Comparison of ENCODE assay signal across 10 cellular contexts in the genomic region with DNA sequence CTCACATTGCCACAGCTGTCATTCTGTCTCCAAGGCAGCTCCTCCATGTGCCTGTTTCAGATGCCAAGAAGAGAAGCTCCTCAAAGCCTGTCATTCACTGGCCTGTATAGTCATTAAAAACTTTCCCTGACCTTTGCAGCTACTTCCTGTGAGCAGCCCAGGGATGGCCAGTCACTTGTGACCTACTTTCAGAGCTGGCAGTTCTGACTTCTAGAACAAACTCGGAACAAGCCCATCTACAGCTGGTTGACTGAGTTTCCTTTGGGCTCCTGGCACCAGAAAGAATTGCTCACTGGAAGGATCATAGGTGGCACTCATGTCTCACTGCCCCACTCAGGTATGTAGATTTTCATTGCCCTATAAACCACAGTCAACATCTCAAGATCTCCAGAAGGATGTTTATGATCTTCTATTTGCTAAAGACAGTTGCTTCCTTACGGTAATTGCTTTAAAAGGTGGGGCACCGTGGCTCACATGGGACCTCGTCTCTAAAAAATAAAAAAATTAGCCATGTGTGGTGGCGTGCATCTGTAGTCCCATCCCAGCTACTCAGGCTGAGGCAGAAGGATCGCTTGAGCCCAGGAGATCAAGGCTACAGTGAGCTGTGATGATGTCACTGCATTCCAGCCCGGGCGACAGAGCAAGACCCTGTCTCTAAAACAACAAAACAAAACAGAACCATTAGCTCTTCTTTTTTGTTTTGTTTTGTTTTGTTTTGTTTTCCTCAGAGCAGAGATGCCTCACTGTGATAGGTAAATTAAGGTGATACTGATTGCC. TPM values are rescaled to one million over a fixed set of nuclear protein-coding genes. Genes with fewer than 3 reads are reported as not detected.
A peak's percentile ranks its signal among the peaks of the same experiment; 100 is the strongest.
DNase-seq lines count a peak whose midpoint lies in the region; ATAC-seq, FAIRE-seq and TF ChIP-seq lines count a peak whose summit lies in the region.
"Had no signal": no experiment of that assay in that cellular context is flagged by ENCODE, and none has a peak within 500 bp of the region (broad histone marks: within the 10 kb centered on the region; RNA-seq: fewer than 3 reads in every experiment).

No MANE protein-coding gene starts in this region.

- peak overlapping the region in 1 of 2 experiments; percentile 21 for H3K18ac ChIP-seq in mesenchymal stem cell (ENCODE audit: low read depth in 1 of 2, low read length in 2 of 2)

- H3K9me3 Mint-ChIP-seq in activated CD8-positive, alpha-beta T cell treated with anti-CD3 and anti-CD28 coated beads for 36 hours: no peaks in the 10 kb centered on the region
- H3K9me3 Mint-ChIP-seq in activated CD8-positive, alpha-beta T cell treated with anti-CD3 and anti-CD28 coated beads, Interleukin-2, amount 10 ng/mL, durations not matched to agents 7 days and 5 days (ENCODE audit: insufficient read depth): no peaks in the 10 kb centered on the region
- H3K9me3 Mint-ChIP-seq in T-helper 2 cell treated with Interferon-gamma antibody and Interleukin-4, amounts not matched to agents 5 μg/mL and 100 μg/mL, for 36 hours: no peaks in the 10 kb centered on the region

- H2BK120ac ChIP-seq in mesenchymal stem cell (ENCODE audit: low read depth, low read length): no peak overlapping the region

- DNase-seq in activated CD8-positive, alpha-beta T cell treated with anti-CD3 and anti-CD28 coated beads for 36 hours: peak; percentile 9
- no peak for DNase-seq in activated CD8-positive, alpha-beta T cell treated with anti-CD3 and anti-CD28 coated beads, Interleukin-2, amount 10 ng/mL, durations not matched to agents 7 days and 5 days
- DNase-seq in adrenal gland (peak; percentile 57 to 84 (median 77)), mesenchymal stem cell (no peak), upper lobe of left lung (peak in 1 of 2 donors; percentile 54), GM12892 (ENCODE audit: insufficient read length) (no peak), iPS-NIHi11 (ENCODE audit: low spot score) (no peak)
- DNase-seq in T-helper 2 cell treated with Interferon-gamma antibody and Interleukin-4, amounts not matched to agents 5 μg/mL and 100 μg/mL, for 36 hours (ENCODE audit: low spot score): no peak
- DNase-seq: NCI-H1105 treated with DMSO at 0.1 percent for 48 hours had no signal

- H3K27ac ChIP-seq in adrenal gland: peak overlapping the region in 3 of 5 donors; percentile 32 to 81 (median 70)
- H3K27ac ChIP-seq in mesenchymal stem cell (ENCODE audit: low read length, poor library complexity, severe bottlenecking): no peak overlapping the region
- H3K27ac ChIP-seq in upper lobe of left lung: no peak overlapping the region

- H4K8ac ChIP-seq in mesenchymal stem cell (ENCODE audit: low read length): no peak overlapping the region

- H3K14ac ChIP-seq in mesenchymal stem cell (ENCODE audit: low read length in 2 of 2): no peak overlapping the region

- no peak overlapping the region for H3K4me3 Mint-ChIP-seq in activated CD8-positive, alpha-beta T cell treated with anti-CD3 and anti-CD28 coated beads for 36 hours
- no peak overlapping the region for H3K4me3 Mint-ChIP-seq in activated CD8-positive, alpha-beta T cell treated with anti-CD3 and anti-CD28 coated beads, Interleukin-2, amount 10 ng/mL, durations not matched to agents 7 days and 5 days
- H3K4me3 Mint-ChIP-seq in T-helper 2 cell treated with Interferon-gamma antibody and Interleukin-4, amounts not matched to agents 5 μg/mL and 100 μg/mL, for 36 hours: no peak overlapping the region

- H2BK15ac ChIP-seq in mesenchymal stem cell (ENCODE audit: low read depth, poor library complexity, severe bottlenecking): no peak overlapping the region

- no peak for TF ChIP-seq CTCF in activated CD8-positive, alpha-beta T cell treated with anti-CD3 and anti-CD28 coated beads for 36 hours (IDR thresholded peaks at IDR 0.05)
- TF ChIP-seq CTCF in adrenal gland (IDR thresholded peaks at IDR 0.05) (no peak), upper lobe of left lung (IDR thresholded peaks at IDR 0.05) (no peak)

- peaks cover 2% of the 10 kb centered on the region for H3K36me3 Mint-ChIP-seq in activated CD8-positive, alpha-beta T cell treated with anti-CD3 and anti-CD28 coated beads for 36 hours (ENCODE audit: low read depth)
- no peaks in the 10 kb centered on the region for H3K36me3 Mint-ChIP-seq in activated CD8-positive, alpha-beta T cell treated with anti-CD3 and anti-CD28 coated beads, Interleukin-2, amount 10 ng/mL, durations not matched to agents 7 days and 5 days (ENCODE audit: low read depth)
- peaks cover 13% of the 10 kb centered on the region for H3K36me3 Mint-ChIP-seq in T-helper 2 cell treated with Interferon-gamma antibody and Interleukin-4, amounts not matched to agents 5 μg/mL and 100 μg/mL, for 36 hours (ENCODE audit: low read depth)

- intact Hi-C loops in activated CD8-positive, alpha-beta T cell treated with anti-CD3 and anti-CD28 coated beads for 36 hours (cut with micrococcal nuclease): no loop called here
- intact Hi-C loops in adrenal gland (cut with DNase I): no loop called here

- H3K23ac ChIP-seq in mesenchymal stem cell (ENCODE audit: low read length in 2 of 2): no peak overlapping the region

- no peak overlapping the region for H2BK5ac ChIP-seq in mesenchymal stem cell (ENCODE audit: low read depth, low read length, poor library complexity, severe bottlenecking)

- H3K4me3 ChIP-seq in adrenal gland: no peak overlapping the region
- H3K4me3 ChIP-seq in mesenchymal stem cell (ENCODE audit: insufficient read depth in 1 of 2, low read depth in 1 of 2, low read length in 2 of 2): no peak overlapping the region
- no peak overlapping the region for H3K4me3 ChIP-seq in upper lobe of left lung

- TF ChIP-seq EP300 in upper lobe of left lung (IDR thresholded peaks at IDR 0.05): no peak

- POLR2A ChIA-PET in activated CD8-positive, alpha-beta T cell treated with anti-CD3 and anti-CD28 coated beads for 36 hours (lab: Charles Lee): interaction anchor here (1.0 to 1.6 kb wide), 2 partner anchors 58 to 75 kb away, joined by 3 read pairs; no protein-coding TSS in a partner anchor
- POLR2A ChIA-PET in activated CD8-positive, alpha-beta T cell treated with anti-CD3 and anti-CD28 coated beads, Interleukin-2, amount 10 ng/mL, durations not matched to agents 7 days and 5 days (lab: Charles Lee): no interaction called here

- H3K27me3 ChIP-seq in adrenal gland: no peaks in the 10 kb centered on the region
- H3K27me3 ChIP-seq in mesenchymal stem cell (ENCODE audit: control insufficient read depth in 1 of 2, insufficient read depth in 1 of 2, low read length in 2 of 2): no peaks in the 10 kb centered on the region
- no peaks in the 10 kb centered on the region for H3K27me3 ChIP-seq in upper lobe of left lung

- peak in 1 of 2 donors; percentile 10 for TF ChIP-seq POLR2A in adrenal gland (IDR thresholded peaks at IDR 0.05)
- no peak for TF ChIP-seq POLR2A in upper lobe of left lung (IDR thresholded peaks at IDR 0.05)
- TF ChIP-seq POLR2A in GM12892 (IDR thresholded peaks at IDR 0.05; ENCODE audit: low read depth, low read length): no peak

- peaks cover 8% of the 10 kb centered on the region for H3K4me1 Mint-ChIP-seq in activated CD8-positive, alpha-beta T cell treated with anti-CD3 and anti-CD28 coated beads for 36 hours (ENCODE audit: low read depth)
- peaks cover 8% of the 10 kb centered on the region for H3K4me1 Mint-ChIP-seq in activated CD8-positive, alpha-beta T cell treated with anti-CD3 and anti-CD28 coated beads, Interleukin-2, amount 10 ng/mL, durations not matched to agents 7 days and 5 days (ENCODE audit: low read depth)
- peaks cover 17% of the 10 kb centered on the region for H3K4me1 Mint-ChIP-seq in T-helper 2 cell treated with Interferon-gamma antibody and Interleukin-4, amounts not matched to agents 5 μg/mL and 100 μg/mL, for 36 hours (ENCODE audit: low read depth)

- no peaks in the 10 kb centered on the region for H3K27me3 Mint-ChIP-seq in activated CD8-positive, alpha-beta T cell treated with anti-CD3 and anti-CD28 coated beads for 36 hours
- H3K27me3 Mint-ChIP-seq in activated CD8-positive, alpha-beta T cell treated with anti-CD3 and anti-CD28 coated beads, Interleukin-2, amount 10 ng/mL, durations not matched to agents 7 days and 5 days (ENCODE audit: low read depth): no peaks in the 10 kb centered on the region
- no peaks in the 10 kb centered on the region for H3K27me3 Mint-ChIP-seq in T-helper 2 cell treated with Interferon-gamma antibody and Interleukin-4, amounts not matched to agents 5 μg/mL and 100 μg/mL, for 36 hours (ENCODE audit: low read depth)

- H2AFZ ChIP-seq in mesenchymal stem cell (ENCODE audit: low read depth, low read length): no peak overlapping the region

- H3K9me3 ChIP-seq in adrenal gland (replicated peaks in 1 of 3) (no peaks in the 10 kb centered on the region), mesenchymal stem cell (ENCODE audit: control insufficient read depth, low read length) (no peaks in the 10 kb centered on the region), upper lobe of left lung (no peaks in the 10 kb centered on the region)

- peak overlapping the region; percentile 27 for H2AK5ac ChIP-seq in mesenchymal stem cell (ENCODE audit: low read length, severe bottlenecking)

- no peak for FAIRE-seq in GM12892 (lab: Jason Lieb, UNC)
- FAIRE-seq: islet of Langerhans had no signal

- WGBS in adrenal gland, 4 donors: 47 to 57% (median 49%) methylated on average over 8 of the region's 8 CpGs
- 72% methylated on average over 8 of the region's 8 CpGs for WGBS in mesenchymal stem cell
- WGBS in upper lobe of left lung, 2 donors: 58 to 79% methylated on average over 7 to 8 of the region's 8 CpGs

- H3K4me1 ChIP-seq in adrenal gland (replicated peaks in 1 of 2) (peaks cover 16 to 26% of the 10 kb centered on the region in 2 donors), mesenchymal stem cell (ENCODE audit: control insufficient read depth, insufficient read depth, low read depth, low read length) (peaks cover 6% of the 10 kb centered on the region), upper lobe of left lung (peaks cover 4 to 6% (median 5%) of the 10 kb centered on the region in 4 donors)

- no peak overlapping the region for H4K91ac ChIP-seq in mesenchymal stem cell (ENCODE audit: low read length)

- H3K9ac ChIP-seq in mesenchymal stem cell (ENCODE audit: low read length): peak overlapping the region; percentile 27

- H3K4me2 ChIP-seq in mesenchymal stem cell (ENCODE audit: low read length, poor library complexity, severe bottlenecking): no peak overlapping the region

- H3K36me3 ChIP-seq in adrenal gland (replicated peaks in 1 of 2) (no peaks in the 10 kb centered on the region), mesenchymal stem cell (ENCODE audit: control insufficient read depth in 1 of 2, insufficient read depth in 2 of 2, low read depth in 1 of 2, low read length in 2 of 2) (no peaks in the 10 kb centered on the region), upper lobe of left lung (no peaks in the 10 kb centered on the region)

- H3K79me1 ChIP-seq in mesenchymal stem cell (replicated peaks; ENCODE audit: low read length, poor library complexity, severe bottlenecking): no peaks in the 10 kb centered on the region

- no peak overlapping the region for H3K4ac ChIP-seq in mesenchymal stem cell (ENCODE audit: low read depth in 1 of 2, low read length in 2 of 2)

- CTCF ChIA-PET in activated CD8-positive, alpha-beta T cell treated with anti-CD3 and anti-CD28 coated beads for 36 hours (lab: Charles Lee): interaction anchor here (0.6 to 2.5 kb wide), 4 partner anchors 13 to 154 kb away, joined by 3 to 12 read pairs (median 4); no protein-coding TSS in a partner anchor
- CTCF ChIA-PET in activated CD8-positive, alpha-beta T cell treated with anti-CD3 and anti-CD28 coated beads, Interleukin-2, amount 10 ng/mL, durations not matched to agents 7 days and 5 days (lab: Charles Lee): interaction anchor here (0.6 to 3.0 kb wide), 8 partner anchors 9 to 217 kb away, joined by 3 to 9 read pairs (median 4); a partner anchor contains a TSS

- H3K27ac Mint-ChIP-seq in activated CD8-positive, alpha-beta T cell treated with anti-CD3 and anti-CD28 coated beads for 36 hours: no peak overlapping the region
- H3K27ac Mint-ChIP-seq in activated CD8-positive, alpha-beta T cell treated with anti-CD3 and anti-CD28 coated beads, Interleukin-2, amount 10 ng/mL, durations not matched to agents 7 days and 5 days: no peak overlapping the region
- no peak overlapping the region for H3K27ac Mint-ChIP-seq in T-helper 2 cell treated with Interferon-gamma antibody and Interleukin-4, amounts not matched to agents 5 μg/mL and 100 μg/mL, for 36 hours

- ATAC-seq in activated CD8-positive, alpha-beta T cell treated with anti-CD3 and anti-CD28 coated beads for 36 hours: peak; percentile 77
- ATAC-seq in activated CD8-positive, alpha-beta T cell treated with anti-CD3 and anti-CD28 coated beads, Interleukin-2, amount 10 ng/mL, durations not matched to agents 7 days and 5 days: no peak
- peak; percentile 65 to 69 for ATAC-seq in upper lobe of left lung (ENCODE audit: low FRiP score in 2 of 2)

- no peak overlapping the region for H2BK12ac ChIP-seq in mesenchymal stem cell (ENCODE audit: low read length in 2 of 2)

RNA-seq across cellular contexts. Expression of a gene that starts 11.2 kb away (rescaled TPM):
- total RNA-seq in activated CD8-positive, alpha-beta T cell treated with anti-CD3 and anti-CD28 coated beads for 36 hours: 100 to 1,000 TPM; 101 to 110 TPM
- 10 to 100 TPM; 63.9 to 66.8 TPM for total RNA-seq in activated CD8-positive, alpha-beta T cell treated with anti-CD3 and anti-CD28 coated beads, Interleukin-2, amount 10 ng/mL, durations not matched to agents 7 days and 5 days
- 100 to 1,000 TPM in 3 of 8 donors, 10 to 100 TPM in 5; 30.6 to 111 (median 83.6) TPM for total RNA-seq in adrenal gland
- 10 to 100 TPM; 17.6 to 43.2 (median 22.6) TPM for polyA plus RNA-seq in adrenal gland
- 52.5 TPM for polyA plus RNA-seq in mesenchymal stem cell (2013, experiment 1 of 2)
- polyA plus RNA-seq in mesenchymal stem cell (2013, experiment 2 of 2): 54.3 TPM
- 100 to 1,000 TPM in 3 of 6 donors, 10 to 100 TPM in 3; 67.9 to 152 (median 94.6) TPM for total RNA-seq in upper lobe of left lung
- polyA plus RNA-seq in GM12892 (2012; ENCODE audit: missing spikeins): 54.8 TPM

Comparison
In these comparisons a context has a peak if more than half of its experiments do, and no peak if none do; other contexts are left out.
1. DNase-seq: peak in activated CD8-positive, alpha-beta T cell treated with anti-CD3 and anti-CD28 coated beads for 36 hours (single experiment) and adrenal gland (7 of 7); none in activated CD8-positive, alpha-beta T cell treated with anti-CD3 and anti-CD28 coated beads, Interleukin-2, amount 10 ng/mL, durations not matched to agents 7 days and 5 days (single experiment), mesenchymal stem cell (single experiment), T-helper 2 cell treated with Interferon-gamma antibody and Interleukin-4, amounts not matched to agents 5 μg/mL and 100 μg/mL, for 36 hours (single experiment), GM12892 (single experiment) and iPS-NIHi11 (single experiment).
2. H3K27ac ChIP-seq: peak in adrenal gland (3 of 5); none in mesenchymal stem cell (single experiment) and upper lobe of left lung (0 of 4).